In the genomic region with DNA sequence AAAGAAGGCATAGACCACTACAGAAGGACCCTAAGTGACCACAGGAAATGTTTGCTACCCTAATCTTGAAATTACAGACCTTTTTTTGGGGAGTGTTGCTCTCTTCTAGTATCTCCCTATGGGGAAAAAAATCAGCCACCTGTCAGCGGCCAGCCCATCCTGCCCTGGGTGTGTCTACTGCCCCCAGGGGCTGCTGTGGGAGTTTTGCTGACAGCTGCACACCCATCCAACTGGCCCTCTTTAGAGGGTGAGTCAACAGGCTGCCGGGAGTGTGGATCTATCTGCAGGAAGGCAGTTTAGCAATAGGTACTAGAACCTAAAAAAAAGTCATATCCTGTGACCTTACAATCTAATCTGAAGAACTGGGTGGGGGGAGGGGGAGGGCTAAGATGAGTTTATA, we compare ENCODE assay signal across 8 cellular contexts. TPM values are rescaled to one million over a fixed set of nuclear protein-coding genes. Genes with fewer than 3 reads are reported as not detected.
A peak's percentile ranks its signal among the peaks of the same experiment; 100 is the strongest.
DNase-seq lines count a peak whose midpoint lies in the region; ATAC-seq lines count a peak whose summit lies in the region.

No MANE protein-coding gene starts in this region.

- DNase-seq in DMS53 (lab: John Stamatoyannopoulos, UW), result peak; percentile 86
- peak; percentile 34 for DNase-seq in T1000 (lab: John Stamatoyannopoulos, UW)
- DNase-seq in left cardiac atrium, result peak; percentile 71
- no peak for DNase-seq in foreskin melanocyte

- no peaks in the 10 kb centered on the region for H3K9me3 ChIP-seq in HUES6 (ENCODE audit: control insufficient read depth, insufficient read depth, low read depth, low read length)

- intact Hi-C loops in left cardiac atrium (cut with DNase I), result no loop called here

- H3K27ac ChIP-seq in HUES6 (ENCODE audit: low read depth, low read length), result no peak overlapping the region

- H3K27me3 ChIP-seq in HUES6 (ENCODE audit: control insufficient read depth, insufficient read depth, low read length), result peaks cover 22% of the 10 kb centered on the region

- 0 out of 2 replicates have a peak overlapping the region, but pooled peaks have one; percentile 62 for H3K4me3 ChIP-seq in HUES6 (ENCODE audit: low read depth, low read length)

- peaks cover 46% of the 10 kb centered on the region for H3K4me1 ChIP-seq in HUES6 (ENCODE audit: control insufficient read depth, insufficient read depth, low read length)

- peak; percentile 25 to 67 for ATAC-seq in left cardiac atrium
- ATAC-seq in GM18867 (IDR thresholded peaks at IDR 0.05; ENCODE audit: unreplicated experiment), result no peak
- ATAC-seq in HG02840 (IDR thresholded peaks at IDR 0.05; ENCODE audit: low FRiP score, unreplicated experiment), result no peak
- no peak for ATAC-seq in GM21423 (IDR thresholded peaks at IDR 0.05; ENCODE audit: unreplicated experiment)

- H3K36me3 ChIP-seq in HUES6 (ENCODE audit: control insufficient read depth, insufficient read depth, low read length), result no peaks in the 10 kb centered on the region

- H3K9ac ChIP-seq in HUES6 (ENCODE audit: low read length), result no peak overlapping the region

RNA-seq across cellular contexts. Expression of a gene that starts 0.8 kb away (rescaled TPM):
- 10 to 100 TPM; 36.8 to 45.8 TPM for total RNA-seq in left cardiac atrium

Comparison
In these comparisons a context has a peak if more than half of its experiments do, and no peak if none do; other contexts are left out.
1. ATAC-seq: peak in left cardiac atrium (2 of 2); none in GM18867 (single experiment), HG02840 (single experiment) and GM21423 (single experiment).